11 cellular contexts compared by ENCODE assay signal in genomic region chr6:55034752-55035151, GRCh38.
"Had no signal": no experiment of that assay in that cellular context is flagged by ENCODE, and none has a peak within 500 bp of the region (broad histone marks: within the 10 kb centered on the region; RNA-seq: fewer than 3 reads in every experiment).

No MANE protein-coding gene starts in this region.

- H3K27ac ChIP-seq: ascending aorta, lower lobe of right lung, transverse colon had no signal

- H3K27ac Mint-ChIP-seq: activated CD4-positive, alpha-beta memory T cell treated with anti-CD3 and anti-CD28 coated beads for 36 hours; naive thymus-derived CD8-positive, alpha-beta T cell; progenitor cell of endocrine pancreas; stimulated activated memory B cell treated with anti-CD40 and anti-IgM and Interleukin-4, amounts not matched to agents 10 μg/mL and 1 μg/mL and 100 μg/mL, for 72 hours had no signal

- H3K4me3 Mint-ChIP-seq: activated CD4-positive, alpha-beta memory T cell treated with anti-CD3 and anti-CD28 coated beads for 36 hours; naive thymus-derived CD8-positive, alpha-beta T cell; stimulated activated memory B cell treated with anti-CD40 and anti-IgM and Interleukin-4, amounts not matched to agents 10 μg/mL and 1 μg/mL and 100 μg/mL, for 72 hours had no signal

- H3K4me3 ChIP-seq: ascending aorta, lower lobe of right lung, transverse colon had no signal

- DNase-seq: activated CD4-positive, alpha-beta memory T cell treated with anti-CD3 and anti-CD28 coated beads for 36 hours; activated CD4-positive, CD25-positive, alpha-beta regulatory T cell treated with anti-CD3 and anti-CD28 coated beads, Interleukin-2, amount 50 U/mL, for 72 hours; activated naive CD4-positive, alpha-beta T cell; lower lobe of right lung; naive thymus-derived CD8-positive, alpha-beta T cell; right cardiac atrium; small intestine; transverse colon had no signal

- H3K36me3 ChIP-seq: ascending aorta, lower lobe of right lung, transverse colon had no signal

- H3K4me1 Mint-ChIP-seq: stimulated activated memory B cell treated with anti-CD40 and anti-IgM and Interleukin-4, amounts not matched to agents 10 μg/mL and 1 μg/mL and 100 μg/mL, for 72 hours had no signal

- H3K27me3 ChIP-seq: ascending aorta, transverse colon had no signal

- H3K36me3 Mint-ChIP-seq: activated CD4-positive, alpha-beta memory T cell treated with anti-CD3 and anti-CD28 coated beads for 36 hours; naive thymus-derived CD8-positive, alpha-beta T cell; stimulated activated memory B cell treated with anti-CD40 and anti-IgM and Interleukin-4, amounts not matched to agents 10 μg/mL and 1 μg/mL and 100 μg/mL, for 72 hours had no signal

- H3K4me1 ChIP-seq: ascending aorta, lower lobe of right lung, transverse colon had no signal

- H3K9me3 ChIP-seq: ascending aorta, lower lobe of right lung, transverse colon had no signal

- H3K27me3 Mint-ChIP-seq: activated CD4-positive, alpha-beta memory T cell treated with anti-CD3 and anti-CD28 coated beads for 36 hours; progenitor cell of endocrine pancreas; stimulated activated memory B cell treated with anti-CD40 and anti-IgM and Interleukin-4, amounts not matched to agents 10 μg/mL and 1 μg/mL and 100 μg/mL, for 72 hours had no signal

- ATAC-seq: lower lobe of right lung; naive thymus-derived CD8-positive, alpha-beta T cell; right cardiac atrium; stimulated activated memory B cell treated with anti-CD40 and anti-IgM and Interleukin-4, amounts not matched to agents 10 μg/mL and 1 μg/mL and 100 μg/mL, for 72 hours had no signal
